In genomic region chr15:60399246-60399915, GRCh38 we compare ENCODE assay signal across 8 cellular contexts. TPM values are rescaled to one million over a fixed set of nuclear protein-coding genes. Genes with fewer than 3 reads are reported as not detected.
A peak's percentile ranks its signal among the peaks of the same experiment; 100 is the strongest.
DNase-seq lines count a peak whose midpoint lies in the region; ATAC-seq and TF ChIP-seq lines count a peak whose summit lies in the region.

No MANE protein-coding gene starts in this region.

- H3K4me3 Mint-ChIP-seq in CD8-positive, alpha-beta T cell: peak overlapping the region; percentile 85

- H2BK5ac ChIP-seq in trophoblast cell (ENCODE audit: low read depth, low read length, poor library complexity): peak overlapping the region; percentile 98

- no peak for ATAC-seq in CD8-positive, alpha-beta T cell
- no peak for ATAC-seq in Panc1

- peaks cover 14% of the 10 kb centered on the region for H3K4me1 ChIP-seq in CD8-positive, alpha-beta T cell (ENCODE audit: insufficient read depth, low read length)
- H3K4me1 ChIP-seq in Panc1 (ENCODE audit: control insufficient read depth, insufficient read depth, low read length): peaks cover 43% of the 10 kb centered on the region
- peaks cover 7 to 20% of the 10 kb centered on the region in 2 experiments for H3K4me1 ChIP-seq in trophoblast cell (ENCODE audit: control insufficient read depth in 1 of 2, insufficient read depth in 2 of 2, low read length in 2 of 2)
- H3K4me1 ChIP-seq in BE2C: peaks cover 19% of the 10 kb centered on the region

- peaks cover 38% of the 10 kb centered on the region for H3K79me1 ChIP-seq in trophoblast cell (ENCODE audit: low read length)

- no TSS peak for BruUV-seq in Panc1 (replicated peaks; lab: Mats Ljungman, UMichigan)

- no peak overlapping the region for H3K23ac ChIP-seq in trophoblast cell (ENCODE audit: low read length)

- no peak overlapping the region for H3K9ac ChIP-seq in trophoblast cell (ENCODE audit: low read length)

- H3K9me3 Mint-ChIP-seq in CD8-positive, alpha-beta T cell: no peaks in the 10 kb centered on the region

- H3K14ac ChIP-seq in trophoblast cell (ENCODE audit: low read length): peak overlapping the region; percentile 92

- no peaks in the 10 kb centered on the region for H3K9me3 ChIP-seq in CD8-positive, alpha-beta T cell (ENCODE audit: low read length)
- H3K9me3 ChIP-seq in Panc1 (ENCODE audit: control insufficient read depth, insufficient read depth, low read depth, low read length): no peaks in the 10 kb centered on the region
- no peaks in the 10 kb centered on the region for H3K9me3 ChIP-seq in trophoblast cell (ENCODE audit: insufficient read depth, low read depth, low read length)
- H3K9me3 ChIP-seq in BE2C: no peaks in the 10 kb centered on the region

- peak overlapping the region; percentile 53 for H2AK5ac ChIP-seq in trophoblast cell (ENCODE audit: low read length)

- no peaks in the 10 kb centered on the region for H3K36me3 Mint-ChIP-seq in CD8-positive, alpha-beta T cell

- peak overlapping the region; percentile 97 for H2BK120ac ChIP-seq in trophoblast cell (ENCODE audit: insufficient read depth, low read length, poor library complexity)

- H3K4me3 ChIP-seq in CD8-positive, alpha-beta T cell (ENCODE audit: low read depth, low read length): peak overlapping the region; percentile 63
- H3K4me3 ChIP-seq in Panc1 (ENCODE audit: low read depth in 2 of 2, low read length in 2 of 2): peak overlapping the region; percentile 53 to 88
- H3K4me3 ChIP-seq in trophoblast cell (ENCODE audit: low read depth, low read length): no peak overlapping the region
- no peak overlapping the region for H3K4me3 ChIP-seq in BE2C (ENCODE audit: low read depth, low read length)

- WGBS in trophoblast cell (ENCODE audit: extremely low coverage, insufficient coverage, insufficient read length): no CpG with 5 or more reads among the region's 21 CpGs

- peak overlapping the region; percentile 55 for H2BK12ac ChIP-seq in trophoblast cell (ENCODE audit: low read length)

- no peaks in the 10 kb centered on the region for H3K36me3 ChIP-seq in CD8-positive, alpha-beta T cell (ENCODE audit: insufficient read depth, low read length)
- H3K36me3 ChIP-seq in Panc1 (ENCODE audit: control insufficient read depth, insufficient read depth, low read length): peaks cover 21% of the 10 kb centered on the region
- H3K36me3 ChIP-seq in trophoblast cell (ENCODE audit: control insufficient read depth in 1 of 2, insufficient read depth in 2 of 2, low read length in 2 of 2): peaks cover 4 to 8% of the 10 kb centered on the region in 2 experiments
- peaks cover 12% of the 10 kb centered on the region for H3K36me3 ChIP-seq in BE2C

- H2AFZ ChIP-seq in trophoblast cell (ENCODE audit: insufficient read depth, low read length, poor library complexity): peak overlapping the region; percentile 89

- peak overlapping the region; percentile 65 for H3K4ac ChIP-seq in trophoblast cell (ENCODE audit: low read depth, low read length)

- H4K12ac ChIP-seq in trophoblast cell (ENCODE audit: low read depth, low read length): peak overlapping the region; percentile 45

- in situ Hi-C loops in Panc1 (cut with HindIII; ENCODE audit: low pct_unique_long_range_greater_than_20kb, low sequenced_read_pairs): no loop called here
- in situ Hi-C loops in KBM-7 (cut with MboI; ENCODE audit: low pct_unique_long_range_greater_than_20kb, low sequenced_read_pairs): no loop called here

- peak overlapping the region; percentile 84 for H3K4me2 ChIP-seq in trophoblast cell (ENCODE audit: low read length)

- CTCF ChIA-PET in CD8-positive, alpha-beta T cell (lab: Charles Lee): no interaction called here
- CTCF ChIA-PET in Panc1 (lab: Charles Lee): no interaction called here

- H3K18ac ChIP-seq in trophoblast cell (ENCODE audit: low read length): peak overlapping the region; percentile 88

- POLR2A ChIA-PET in CD8-positive, alpha-beta T cell (lab: Charles Lee): interaction anchor here (1.0 to 3.0 kb wide), 3 partner anchors 9 to 445 kb away, joined by 3 to 21 read pairs (median 3); no protein-coding TSS in a partner anchor
- POLR2A ChIA-PET in Panc1 (lab: Charles Lee): interaction anchor here (0.6 kb wide), 1 partner anchor 27 kb away, joined by 5 read pairs; no protein-coding TSS in a partner anchor

- peaks cover 24% of the 10 kb centered on the region for H3K4me1 Mint-ChIP-seq in CD8-positive, alpha-beta T cell (ENCODE audit: low read depth)

- DNase-seq in CD8-positive, alpha-beta T cell: no peak
- DNase-seq in Panc1 (ENCODE audit: low read depth, low spot score) (no peak), epithelial cell of prostate (ENCODE audit: low read depth, low spot score) (no peak), trophoblast cell (peak; percentile 71 to 78), BE2C (no peak), KBM-7 (no peak), activated gamma-delta T cell treated with Interleukin-2 at 50 U/mL for 16 hours (no peak)
- no peak for DNase-seq in effector CD4-positive, alpha-beta T cell

- H4K91ac ChIP-seq in trophoblast cell (ENCODE audit: low read depth, low read length): peak overlapping the region; percentile 99

- peaks cover 26% of the 10 kb centered on the region for H3K79me2 ChIP-seq in trophoblast cell (ENCODE audit: control insufficient read depth, insufficient read depth, low read length, poor library complexity)

- H3K27ac Mint-ChIP-seq in CD8-positive, alpha-beta T cell: peak overlapping the region; percentile 87

- intact Hi-C loops in CD8-positive, alpha-beta T cell (cut with DNase I, micrococcal nuclease): loop anchor here (2.0 to 5.0 kb wide), 6 partner anchors 43 to 707 kb away; partner anchors contain the start of gene ICE2 (in 1 of the 2)
- intact Hi-C loops in Panc1 (cut with micrococcal nuclease; ENCODE audit: unreplicated experiment): no loop called here

- no peak for TF ChIP-seq CTCF in CD8-positive, alpha-beta T cell (IDR thresholded peaks at IDR 0.05)
- TF ChIP-seq CTCF in Panc1 (IDR thresholded peaks at IDR 0.05) (no peak), BE2C (IDR thresholded peaks at IDR 0.05; ENCODE audit: low read depth, low read length) (no peak)

- no peaks in the 10 kb centered on the region for H3K27me3 ChIP-seq in CD8-positive, alpha-beta T cell (ENCODE audit: insufficient read depth, low read length)
- no peaks in the 10 kb centered on the region for H3K27me3 ChIP-seq in Panc1 (ENCODE audit: control insufficient read depth, insufficient read depth, low read length)
- H3K27me3 ChIP-seq in trophoblast cell (ENCODE audit: insufficient read depth, low read length): no peaks in the 10 kb centered on the region
- no peaks in the 10 kb centered on the region for H3K27me3 ChIP-seq in BE2C

- no peaks in the 10 kb centered on the region for H3K27me3 Mint-ChIP-seq in CD8-positive, alpha-beta T cell (ENCODE audit: low read depth)

- H4K8ac ChIP-seq in trophoblast cell (ENCODE audit: low read depth, low read length): peak overlapping the region; percentile 87

- H3K27ac ChIP-seq in CD8-positive, alpha-beta T cell (ENCODE audit: low read depth, low read length): no peak overlapping the region
- peak overlapping the region; percentile 98 for H3K27ac ChIP-seq in Panc1 (ENCODE audit: low read length)
- H3K27ac ChIP-seq in epithelial cell of prostate: peak overlapping the region; percentile 100
- peak overlapping the region; percentile 91 for H3K27ac ChIP-seq in trophoblast cell (ENCODE audit: low read depth, low read length)

RNA-seq across cellular contexts. Expression of gene ANXA2, which starts 1.6 kb away (rescaled TPM):
- total RNA-seq in CD8-positive, alpha-beta T cell: 10 to 100 TPM; 25.8 to 31.7 TPM
- total RNA-seq in Panc1 (2021; ENCODE audit: unreplicated experiment): 1,903 TPM
- polyA plus RNA-seq in Panc1 (2012; ENCODE audit: insufficient read length): 1,847 TPM
- 2,156 and 2,172 TPM in 2 replicates for polyA plus RNA-seq in trophoblast cell (2013)
- polyA plus RNA-seq in BE2C (2012; ENCODE audit: insufficient read depth, insufficient read length, low read depth): 333 TPM

Comparison
In these comparisons a context has a peak if more than half of its experiments do, and no peak if none do; other contexts are left out.
1. DNase-seq: peak in trophoblast cell (2 of 2); none in CD8-positive, alpha-beta T cell (0 of 7), Panc1 (single experiment), epithelial cell of prostate (single experiment), effector CD4-positive, alpha-beta T cell (single experiment), BE2C (single experiment), KBM-7 (single experiment) and activated gamma-delta T cell treated with Interleukin-2 at 50 U/mL for 16 hours (single experiment).
2. H3K4me3 ChIP-seq: peak in CD8-positive, alpha-beta T cell (single experiment) and Panc1 (2 of 2); none in trophoblast cell (single experiment) and BE2C (single experiment).
3. RNA of gene ANXA2, which starts 1.6 kb away (total RNA-seq): 1,903 TPM in Panc1 (single experiment); 25.8 to 31.7 TPM in CD8-positive, alpha-beta T cell; every median in the first group is over 10 times any median in the second.